ENCODE assay signal across 1 cellular context in genomic region chr16:56606688-56607618, GRCh38.
TF ChIP-seq lines count a peak whose summit lies in the region.

No MANE protein-coding gene starts in this region.

TF ChIP-seq in HepG2, 621 proteins besides CTCF, POLR2A, EP300 and RAD21 (continued from another document and continues in another):
- TF ChIP-seq ZNF414 (CRISPR knock-in tag; IDR thresholded peaks at IDR 0.05) (peak; percentile 75; the same call in 1 of the 2 replicates), NFKB2 (CRISPR knock-in tag; IDR thresholded peaks at IDR 0.05; ENCODE audit: borderline replicate concordance) (peak; percentile 93; the same call in 1 of the 2 replicates), ZNF280B (CRISPR knock-in tag; IDR thresholded peaks at IDR 0.05; ENCODE audit: borderline replicate concordance) (peak; percentile 87; the same call in 1 of the 2 replicates), ELF1 (CRISPR knock-in tag; IDR thresholded peaks at IDR 0.05) (peak; percentile 88), MTA1 (CRISPR knock-in tag; IDR thresholded peaks at IDR 0.05; ENCODE audit: borderline replicate concordance) (peak; percentile 75; the same call in 1 of the 2 replicates), ZKSCAN1 (IDR thresholded peaks at IDR 0.05; ENCODE audit: low read length) (no peak), ZNF33A (CRISPR knock-in tag; IDR thresholded peaks at IDR 0.05; ENCODE audit: borderline replicate concordance) (no peak), FUBP1 (CRISPR knock-in tag; IDR thresholded peaks at IDR 0.05; ENCODE audit: borderline replicate concordance) (peak; percentile 68; the same call in 1 of the 2 replicates), ZNF781 (CRISPR knock-in tag; IDR thresholded peaks at IDR 0.05; ENCODE audit: borderline replicate concordance, not compliant biosample characterization) (peak; percentile 65), SMAD9 (CRISPR knock-in tag; IDR thresholded peaks at IDR 0.05) (no peak), ZNF777 (CRISPR knock-in tag; IDR thresholded peaks at IDR 0.05) (no peak), ZNF570 (CRISPR knock-in tag; IDR thresholded peaks at IDR 0.05; ENCODE audit: borderline replicate concordance) (no peak), PLSCR1 (CRISPR knock-in tag; IDR thresholded peaks at IDR 0.05; ENCODE audit: borderline replicate concordance) (no peak), NFE2L1 (CRISPR knock-in tag; IDR thresholded peaks at IDR 0.05; ENCODE audit: borderline replicate concordance) (no peak), SCMH1 (CRISPR knock-in tag; IDR thresholded peaks at IDR 0.05; ENCODE audit: borderline replicate concordance) (no peak), STAT5B (CRISPR knock-in tag; IDR thresholded peaks at IDR 0.05) (no peak), MED1 (CRISPR knock-in tag; IDR thresholded peaks at IDR 0.05) (peak; percentile 94), AHR (CRISPR knock-in tag; IDR thresholded peaks at IDR 0.05) (peak; percentile 95), ZFP82 (CRISPR knock-in tag; IDR thresholded peaks at IDR 0.05; ENCODE audit: borderline replicate concordance) (no peak), FLYWCH1 (CRISPR knock-in tag; IDR thresholded peaks at IDR 0.05) (no peak), NFIB (CRISPR knock-in tag; IDR thresholded peaks at IDR 0.05; ENCODE audit: borderline replicate concordance) (no peak), FOXA1 (IDR thresholded peaks at IDR 0.05) (no peak), FOXA1 (CRISPR knock-in tag; IDR thresholded peaks at IDR 0.05) (peak; percentile 75), CBFB (CRISPR knock-in tag; IDR thresholded peaks at IDR 0.05) (peak; percentile 93), ZNF101 (CRISPR knock-in tag; IDR thresholded peaks at IDR 0.05; ENCODE audit: borderline replicate concordance, low read depth) (no peak), ZNF407 (CRISPR knock-in tag; IDR thresholded peaks at IDR 0.05; ENCODE audit: not compliant biosample characterization) (peak; percentile 41), BATF2 (CRISPR knock-in tag; IDR thresholded peaks at IDR 0.05) (no peak), HOXA9 (CRISPR knock-in tag; IDR thresholded peaks at IDR 0.05; ENCODE audit: borderline replicate concordance) (no peak; the same call in 1 of the 2 replicates), ZNF607 (CRISPR knock-in tag; IDR thresholded peaks at IDR 0.05; ENCODE audit: borderline replicate concordance) (no peak), ZSCAN9 (CRISPR knock-in tag; IDR thresholded peaks at IDR 0.05; ENCODE audit: borderline replicate concordance) (peak; percentile 86; the same call in 1 of the 2 replicates), XRCC5 (optimal IDR thresholded peaks at IDR 0.05; ENCODE audit: low read length) (no peak)
- TF ChIP-seq, protein P1, sequence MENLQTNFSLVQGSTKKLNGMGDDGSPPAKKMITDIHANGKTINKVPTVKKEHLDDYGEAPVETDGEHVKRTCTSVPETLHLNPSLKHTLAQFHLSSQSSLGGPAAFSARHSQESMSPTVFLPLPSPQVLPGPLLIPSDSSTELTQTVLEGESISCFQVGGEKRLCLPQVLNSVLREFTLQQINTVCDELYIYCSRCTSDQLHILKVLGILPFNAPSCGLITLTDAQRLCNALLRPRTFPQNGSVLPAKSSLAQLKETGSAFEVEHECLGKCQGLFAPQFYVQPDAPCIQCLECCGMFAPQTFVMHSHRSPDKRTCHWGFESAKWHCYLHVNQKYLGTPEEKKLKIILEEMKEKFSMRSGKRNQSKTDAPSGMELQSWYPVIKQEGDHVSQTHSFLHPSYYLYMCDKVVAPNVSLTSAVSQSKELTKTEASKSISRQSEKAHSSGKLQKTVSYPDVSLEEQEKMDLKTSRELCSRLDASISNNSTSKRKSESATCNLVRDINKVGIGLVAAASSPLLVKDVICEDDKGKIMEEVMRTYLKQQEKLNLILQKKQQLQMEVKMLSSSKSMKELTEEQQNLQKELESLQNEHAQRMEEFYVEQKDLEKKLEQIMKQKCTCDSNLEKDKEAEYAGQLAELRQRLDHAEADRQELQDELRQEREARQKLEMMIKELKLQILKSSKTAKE (CRISPR knock-in tag; IDR thresholded peaks at IDR 0.05; ENCODE audit: borderline replicate concordance), result peak; percentile 90
- TF ChIP-seq, protein P2, sequence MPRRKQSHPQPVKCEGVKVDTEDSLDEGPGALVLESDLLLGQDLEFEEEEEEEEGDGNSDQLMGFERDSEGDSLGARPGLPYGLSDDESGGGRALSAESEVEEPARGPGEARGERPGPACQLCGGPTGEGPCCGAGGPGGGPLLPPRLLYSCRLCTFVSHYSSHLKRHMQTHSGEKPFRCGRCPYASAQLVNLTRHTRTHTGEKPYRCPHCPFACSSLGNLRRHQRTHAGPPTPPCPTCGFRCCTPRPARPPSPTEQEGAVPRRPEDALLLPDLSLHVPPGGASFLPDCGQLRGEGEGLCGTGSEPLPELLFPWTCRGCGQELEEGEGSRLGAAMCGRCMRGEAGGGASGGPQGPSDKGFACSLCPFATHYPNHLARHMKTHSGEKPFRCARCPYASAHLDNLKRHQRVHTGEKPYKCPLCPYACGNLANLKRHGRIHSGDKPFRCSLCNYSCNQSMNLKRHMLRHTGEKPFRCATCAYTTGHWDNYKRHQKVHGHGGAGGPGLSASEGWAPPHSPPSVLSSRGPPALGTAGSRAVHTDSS (CRISPR knock-in tag; conservative IDR thresholded peaks at IDR 0.05), result 0 out of 2 replicates have a peak, but pooled peaks have one; percentile 32
- TF ChIP-seq, protein P3, sequence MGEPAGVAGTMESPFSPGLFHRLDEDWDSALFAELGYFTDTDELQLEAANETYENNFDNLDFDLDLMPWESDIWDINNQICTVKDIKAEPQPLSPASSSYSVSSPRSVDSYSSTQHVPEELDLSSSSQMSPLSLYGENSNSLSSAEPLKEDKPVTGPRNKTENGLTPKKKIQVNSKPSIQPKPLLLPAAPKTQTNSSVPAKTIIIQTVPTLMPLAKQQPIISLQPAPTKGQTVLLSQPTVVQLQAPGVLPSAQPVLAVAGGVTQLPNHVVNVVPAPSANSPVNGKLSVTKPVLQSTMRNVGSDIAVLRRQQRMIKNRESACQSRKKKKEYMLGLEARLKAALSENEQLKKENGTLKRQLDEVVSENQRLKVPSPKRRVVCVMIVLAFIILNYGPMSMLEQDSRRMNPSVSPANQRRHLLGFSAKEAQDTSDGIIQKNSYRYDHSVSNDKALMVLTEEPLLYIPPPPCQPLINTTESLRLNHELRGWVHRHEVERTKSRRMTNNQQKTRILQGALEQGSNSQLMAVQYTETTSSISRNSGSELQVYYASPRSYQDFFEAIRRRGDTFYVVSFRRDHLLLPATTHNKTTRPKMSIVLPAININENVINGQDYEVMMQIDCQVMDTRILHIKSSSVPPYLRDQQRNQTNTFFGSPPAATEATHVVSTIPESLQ (CRISPR knock-in tag; conservative IDR thresholded peaks at IDR 0.05), result no peak
- TF ChIP-seq, protein P4, sequence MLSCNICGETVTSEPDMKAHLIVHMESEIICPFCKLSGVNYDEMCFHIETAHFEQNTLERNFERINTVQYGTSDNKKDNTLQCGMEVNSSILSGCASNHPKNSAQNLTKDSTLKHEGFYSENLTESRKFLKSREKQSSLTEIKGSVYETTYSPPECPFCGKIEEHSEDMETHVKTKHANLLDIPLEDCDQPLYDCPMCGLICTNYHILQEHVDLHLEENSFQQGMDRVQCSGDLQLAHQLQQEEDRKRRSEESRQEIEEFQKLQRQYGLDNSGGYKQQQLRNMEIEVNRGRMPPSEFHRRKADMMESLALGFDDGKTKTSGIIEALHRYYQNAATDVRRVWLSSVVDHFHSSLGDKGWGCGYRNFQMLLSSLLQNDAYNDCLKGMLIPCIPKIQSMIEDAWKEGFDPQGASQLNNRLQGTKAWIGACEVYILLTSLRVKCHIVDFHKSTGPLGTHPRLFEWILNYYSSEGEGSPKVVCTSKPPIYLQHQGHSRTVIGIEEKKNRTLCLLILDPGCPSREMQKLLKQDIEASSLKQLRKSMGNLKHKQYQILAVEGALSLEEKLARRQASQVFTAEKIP (CRISPR knock-in tag; IDR thresholded peaks at IDR 0.05; ENCODE audit: borderline replicate concordance), result no peak
- TF ChIP-seq, protein P5, sequence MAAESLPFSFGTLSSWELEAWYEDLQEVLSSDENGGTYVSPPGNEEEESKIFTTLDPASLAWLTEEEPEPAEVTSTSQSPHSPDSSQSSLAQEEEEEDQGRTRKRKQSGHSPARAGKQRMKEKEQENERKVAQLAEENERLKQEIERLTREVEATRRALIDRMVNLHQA (CRISPR knock-in tag; IDR thresholded peaks at IDR 0.05), result no peak
